8 cellular contexts compared by ENCODE assay signal in the genomic region with DNA sequence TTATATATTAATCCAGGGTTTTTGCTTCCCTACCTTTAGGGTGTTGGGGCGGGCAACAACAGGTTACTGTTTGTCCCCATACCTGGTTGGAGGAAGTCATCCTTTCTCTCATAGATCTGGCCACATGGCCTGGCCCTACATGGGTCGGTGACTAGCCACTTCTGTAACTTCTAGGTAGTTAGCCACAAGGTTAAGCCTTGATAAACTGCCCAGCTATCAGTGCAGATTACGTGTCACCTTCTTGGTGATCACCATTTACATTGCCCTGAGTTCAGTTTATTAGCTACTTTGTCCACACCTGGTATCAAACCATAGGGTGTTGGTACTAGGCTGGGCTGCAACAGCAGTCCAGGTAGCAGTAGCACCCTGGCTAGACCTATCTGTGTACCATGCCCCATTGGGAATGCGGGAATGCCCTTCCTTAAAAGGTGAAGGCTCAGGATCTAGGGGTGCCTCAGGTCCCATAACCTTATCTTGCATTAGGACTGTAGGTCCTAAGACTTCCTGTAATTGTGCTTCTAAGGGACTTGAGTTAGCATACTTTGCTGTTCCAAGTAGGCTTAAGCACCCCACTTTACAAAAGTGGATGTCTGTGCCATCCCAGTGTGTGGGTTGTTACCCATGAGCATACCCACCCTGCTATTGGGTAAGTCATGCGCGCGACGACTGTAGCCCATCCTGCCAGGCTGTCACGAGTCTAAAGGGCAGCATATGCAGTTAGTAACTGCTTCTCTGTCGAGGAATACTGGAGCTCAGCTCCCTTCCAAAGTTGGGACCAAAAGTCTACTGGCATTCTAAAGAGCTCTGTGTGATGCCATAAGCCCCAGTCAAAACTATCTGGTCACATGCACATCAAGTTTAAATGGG. TPM values are rescaled to one million over a fixed set of nuclear protein-coding genes. Genes with fewer than 3 reads are reported as not detected.
DNase-seq lines count a peak whose midpoint lies in the region; ATAC-seq and TF ChIP-seq lines count a peak whose summit lies in the region.

No MANE protein-coding gene starts in this region.

- H3K9ac ChIP-seq in DND-41 (ENCODE audit: low read depth, low read length) (peak overlapping the region; percentile 54), SK-N-MC (ENCODE audit: insufficient read length) (no peak overlapping the region), skeletal muscle satellite cell (ENCODE audit: low read depth, low read length) (peak overlapping the region; percentile 54)

- peaks cover 3% of the 10 kb centered on the region for H3K9me3 ChIP-seq in DND-41 (ENCODE audit: insufficient read depth, low read length, severe bottlenecking)
- no peaks in the 10 kb centered on the region for H3K9me3 ChIP-seq in SK-N-MC (ENCODE audit: low read depth, low read length)
- no peaks in the 10 kb centered on the region for H3K9me3 ChIP-seq in skeletal muscle satellite cell (replicated peaks; ENCODE audit: low read length)

- no peaks in the 10 kb centered on the region for H4K20me1 ChIP-seq in DND-41 (ENCODE audit: insufficient read depth, low read length)

- DNase-seq in DND-41 (no peak), SK-N-MC (ENCODE audit: low read depth, low spot score) (no peak), fibroblast of the aortic adventitia (ENCODE audit: low read depth) (no peak), NCI-H1436 (lab: John Stamatoyannopoulos, UW) (no peak), NCI-H510A treated with DMSO at 0.1 percent for 48 hours (lab: John Stamatoyannopoulos, UW) (no peak)

- H3K79me2 ChIP-seq in DND-41 (ENCODE audit: insufficient read depth, low read length), result peaks cover 38% of the 10 kb centered on the region

- H3K4me1 ChIP-seq in DND-41 (ENCODE audit: insufficient read depth, low read length) (peaks cover 43% of the 10 kb centered on the region), skeletal muscle satellite cell (ENCODE audit: control insufficient read depth, insufficient read depth, low read length) (peaks cover 45% of the 10 kb centered on the region)

- ATAC-seq in DND-41 (ENCODE audit: insufficient read depth, low read depth), result no peak
- ATAC-seq in GM18519 (IDR thresholded peaks at IDR 0.05; ENCODE audit: low FRiP score, unreplicated experiment), result no peak
- no peak for ATAC-seq in GM18511 (IDR thresholded peaks at IDR 0.05; ENCODE audit: unreplicated experiment)

- TF ChIP-seq CTCF in DND-41 (IDR thresholded peaks at IDR 0.05; ENCODE audit: borderline replicate concordance, extremely low read depth, low read length, poor library complexity, severe bottlenecking) (no peak), fibroblast of the aortic adventitia (IDR thresholded peaks at IDR 0.05; ENCODE audit: insufficient read depth, low read length) (no peak)

- H3K27me3 ChIP-seq in DND-41 (ENCODE audit: insufficient read depth, low read length, poor library complexity), result no peaks in the 10 kb centered on the region
- H3K27me3 ChIP-seq in skeletal muscle satellite cell (ENCODE audit: control insufficient read depth, insufficient read depth, low read length), result no peaks in the 10 kb centered on the region

- peak overlapping the region in 1 of 2 experiments; percentile 60; a peak in 2 of 4 replicates for H3K4me3 ChIP-seq in DND-41 (ENCODE audit: low read depth in 1 of 2, low read length in 2 of 2)
- peak overlapping the region; percentile 79 for H3K4me3 ChIP-seq in SK-N-MC
- H3K4me3 ChIP-seq in fibroblast of the aortic adventitia (ENCODE audit: low read depth, low read length), result peak overlapping the region; percentile 86
- peak overlapping the region; percentile 76 for H3K4me3 ChIP-seq in skeletal muscle satellite cell (ENCODE audit: low read length)

- peaks cover 8% of the 10 kb centered on the region for H3K36me3 ChIP-seq in DND-41 (ENCODE audit: insufficient read depth, low read length)
- no peaks in the 10 kb centered on the region for H3K36me3 ChIP-seq in SK-N-MC (ENCODE audit: insufficient read depth, low read length)
- H3K36me3 ChIP-seq in skeletal muscle satellite cell (ENCODE audit: insufficient read depth, low read length), result no peaks in the 10 kb centered on the region

- H2AFZ ChIP-seq in DND-41 (ENCODE audit: low read depth, low read length), result no peak overlapping the region

- H3K27ac ChIP-seq in DND-41 (ENCODE audit: low read length), result peak overlapping the region; percentile 62; the same call in 1 of the 2 replicates
- no peak overlapping the region for H3K27ac ChIP-seq in SK-N-MC

- H3K4me2 ChIP-seq in DND-41 (ENCODE audit: insufficient read depth, low read length) (peak overlapping the region; percentile 84), skeletal muscle satellite cell (ENCODE audit: low read length) (peak overlapping the region; percentile 87)

RNA-seq across cellular contexts. Expression of a gene that starts 5.2 kb away (rescaled TPM):
- 2.6 and 3.6 TPM in 2 replicates for total RNA-seq in fibroblast of the aortic adventitia (ENCODE audit: low replicate concordance)
- 3.7 and 3.8 TPM in 2 replicates for total RNA-seq in skeletal muscle satellite cell (2012; rRNA removed)

RNA-seq across cellular contexts. Expression of a gene that starts 19.0 kb away (rescaled TPM):
- 13.9 and 31.2 TPM in 2 replicates for total RNA-seq in fibroblast of the aortic adventitia (ENCODE audit: low replicate concordance)
- 0.87 and 1.3 TPM in 2 replicates for total RNA-seq in skeletal muscle satellite cell (2012; rRNA removed)

RNA-seq across cellular contexts. Expression of a gene that starts 44.6 kb away (rescaled TPM):
- 6.5 and 11.0 TPM in 2 replicates for total RNA-seq in fibroblast of the aortic adventitia (ENCODE audit: low replicate concordance)
- 3.7 and 4.1 TPM in 2 replicates for total RNA-seq in skeletal muscle satellite cell (2012; rRNA removed)
